ENCODE assay signal across 10 cellular contexts in genomic region chr15:29968099-29968892, GRCh38.
A peak's percentile ranks its signal among the peaks of the same experiment; 100 is the strongest.
DNase-seq lines count a peak whose midpoint lies in the region; ATAC-seq and TF ChIP-seq lines count a peak whose summit lies in the region.
"Had no signal": no experiment of that assay in that cellular context is flagged by ENCODE, and none has a peak within 500 bp of the region (broad histone marks: within the 10 kb centered on the region; RNA-seq: fewer than 3 reads in every experiment).

No MANE protein-coding gene starts in this region.

- H3K36me3 ChIP-seq in lower lobe of right lung (no peaks in the 10 kb centered on the region), urinary bladder (ENCODE audit: insufficient read depth) (no peaks in the 10 kb centered on the region)

- H3K27me3 Mint-ChIP-seq in activated naive CD8-positive, alpha-beta T cell: peaks cover 48% of the 10 kb centered on the region
- peaks cover 68% of the 10 kb centered on the region for H3K27me3 Mint-ChIP-seq in activated naive CD8-positive, alpha-beta T cell treated with anti-CD3 and anti-CD28 coated beads for 36 hours

- H3K4me3 Mint-ChIP-seq in activated naive CD8-positive, alpha-beta T cell: peak overlapping the region; percentile 51
- no peak overlapping the region for H3K4me3 Mint-ChIP-seq in activated naive CD8-positive, alpha-beta T cell treated with anti-CD3 and anti-CD28 coated beads for 36 hours

- WGBS in urinary bladder: 3% methylated on average over 90 of the region's 90 CpGs

- DNase-seq in activated naive CD8-positive, alpha-beta T cell treated with anti-CD3 and anti-CD28 coated beads for 36 hours: no peak
- DNase-seq in dermis blood vessel endothelial cell: peak; percentile 41
- no peak for DNase-seq in lower lobe of right lung
- DNase-seq in Kasumi-1 (lab: John Stamatoyannopoulos, UW): no peak
- no peak for DNase-seq in HUDEP-2 (lab: John Stamatoyannopoulos, UW; ENCODE audit: unreplicated experiment in 76 of 76)
- DNase-seq: effector memory CD4-positive, alpha-beta T cell; T-cell had no signal

- no peak for TF ChIP-seq CTCF in lower lobe of right lung (IDR thresholded peaks at IDR 0.05)

- no peaks in the 10 kb centered on the region for H3K4me1 Mint-ChIP-seq in activated naive CD8-positive, alpha-beta T cell (ENCODE audit: low read depth)
- H3K4me1 Mint-ChIP-seq in activated naive CD8-positive, alpha-beta T cell treated with anti-CD3 and anti-CD28 coated beads for 36 hours: no peaks in the 10 kb centered on the region

- peaks cover 17% of the 10 kb centered on the region for H3K27me3 ChIP-seq in lower lobe of right lung (ENCODE audit: low read depth)

- H3K27ac ChIP-seq in lower lobe of right lung: no peak overlapping the region
- H3K27ac ChIP-seq in urinary bladder (ENCODE audit: low read depth): no peak overlapping the region

- H3K27ac Mint-ChIP-seq in activated naive CD8-positive, alpha-beta T cell: no peak overlapping the region
- no peak overlapping the region for H3K27ac Mint-ChIP-seq in activated naive CD8-positive, alpha-beta T cell treated with anti-CD3 and anti-CD28 coated beads for 36 hours
- H3K27ac Mint-ChIP-seq: T-cell had no signal

- peaks cover 4% of the 10 kb centered on the region for H3K9me3 ChIP-seq in lower lobe of right lung

- intact Hi-C loops in lower lobe of right lung (cut with DNase I): no loop called here

- peak; percentile 41 to 68 for ATAC-seq in lower lobe of right lung
- no peak for ATAC-seq in HG03565 (IDR thresholded peaks at IDR 0.05; ENCODE audit: unreplicated experiment)

- no peaks in the 10 kb centered on the region for H3K4me1 ChIP-seq in lower lobe of right lung
- peaks cover 4% of the 10 kb centered on the region for H3K4me1 ChIP-seq in urinary bladder (ENCODE audit: insufficient read depth)

- no peaks in the 10 kb centered on the region for H3K36me3 Mint-ChIP-seq in activated naive CD8-positive, alpha-beta T cell
- peaks cover 2% of the 10 kb centered on the region for H3K36me3 Mint-ChIP-seq in activated naive CD8-positive, alpha-beta T cell treated with anti-CD3 and anti-CD28 coated beads for 36 hours
- H3K36me3 Mint-ChIP-seq: T-cell had no signal

- peaks cover 5% of the 10 kb centered on the region for H3K9me3 Mint-ChIP-seq in activated naive CD8-positive, alpha-beta T cell (ENCODE audit: low read depth)
- H3K9me3 Mint-ChIP-seq in activated naive CD8-positive, alpha-beta T cell treated with anti-CD3 and anti-CD28 coated beads for 36 hours: peaks cover 2% of the 10 kb centered on the region

- H3K4me3 ChIP-seq in lower lobe of right lung (peak overlapping the region; percentile 50), urinary bladder (ENCODE audit: low read depth, low read length) (peak overlapping the region; percentile 61)
